In genomic region chr9:105064248-105065118, GRCh38 we compare ENCODE assay signal across 8 cellular contexts.
DNase-seq lines count a peak whose midpoint lies in the region; ATAC-seq, FAIRE-seq and TF ChIP-seq lines count a peak whose summit lies in the region.

No MANE protein-coding gene starts in this region.

- TF ChIP-seq CTCF in endothelial cell of umbilical vein (IDR thresholded peaks at IDR 0.05; ENCODE audit: extremely low read depth in 1 of 2, insufficient read depth in 1 of 2, low read depth in 1 of 2, low read length in 2 of 2) (no peak), upper lobe of left lung (IDR thresholded peaks at IDR 0.05) (no peak)

- intact Hi-C loops in endothelial cell of umbilical vein (cut with micrococcal nuclease), result no loop called here

- no TSS peak for BruUV-seq in endothelial cell of umbilical vein (replicated peaks; lab: Mats Ljungman, UMichigan)

- peak overlapping the region; percentile 71 for H2AFZ ChIP-seq in endothelial cell of umbilical vein (ENCODE audit: low read depth, low read length)

- H3K9ac ChIP-seq in endothelial cell of umbilical vein (replicated peaks; ENCODE audit: extremely low read depth, insufficient read depth, low read length), result no peak overlapping the region

- ATAC-seq in upper lobe of left lung (ENCODE audit: low FRiP score in 2 of 2) (peak; percentile 90 to 96), GM19328 (IDR thresholded peaks at IDR 0.05; ENCODE audit: unreplicated experiment) (no peak), GM21528 (IDR thresholded peaks at IDR 0.05; ENCODE audit: low FRiP score, unreplicated experiment) (no peak)

- TF ChIP-seq POLR2A in endothelial cell of umbilical vein (IDR thresholded peaks at IDR 0.05; ENCODE audit: low read depth, low read length) (no peak), upper lobe of left lung (IDR thresholded peaks at IDR 0.05) (peak in 1 of 4 donors; percentile 66)

- H3K79me2 ChIP-seq in endothelial cell of umbilical vein (ENCODE audit: control insufficient read depth, insufficient read depth, low read length), result no peaks in the 10 kb centered on the region

- H3K4me1 ChIP-seq in endothelial cell of umbilical vein (ENCODE audit: control insufficient read depth, extremely low read depth, insufficient read depth, low read length), result no peaks in the 10 kb centered on the region
- peaks cover 20% of the 10 kb centered on the region for H3K4me1 ChIP-seq in mesodermal cell (ENCODE audit: control insufficient read depth, insufficient read depth, low read length, poor library complexity, severe bottlenecking)
- peaks cover 21 to 36% (median 27%) of the 10 kb centered on the region in 4 donors for H3K4me1 ChIP-seq in upper lobe of left lung

- H3K9me3 ChIP-seq in MG63, result peaks cover 10% of the 10 kb centered on the region
- H3K9me3 ChIP-seq in endothelial cell of umbilical vein (replicated peaks; ENCODE audit: control insufficient read depth, insufficient read depth, low read length), result no peaks in the 10 kb centered on the region
- H3K9me3 ChIP-seq in mesodermal cell (ENCODE audit: control insufficient read depth, low read length), result no peaks in the 10 kb centered on the region
- H3K9me3 ChIP-seq in upper lobe of left lung, result no peaks in the 10 kb centered on the region

- no peak overlapping the region for H3K4me3 ChIP-seq in MG63
- H3K4me3 ChIP-seq in endothelial cell of umbilical vein (replicated peaks in 1 of 3; ENCODE audit: insufficient read depth in 1 of 3, low read depth in 1 of 3, low read length in 3 of 3), result no peak overlapping the region
- no peak overlapping the region for H3K4me3 ChIP-seq in mesodermal cell (ENCODE audit: extremely low read depth, insufficient read depth, low read length, poor library complexity, severe bottlenecking)
- peak overlapping the region in 2 of 4 donors; percentile 5 to 9 for H3K4me3 ChIP-seq in upper lobe of left lung

- POLR2A ChIA-PET in endothelial cell of umbilical vein (lab: Charles Lee), result no interaction called here

- no peaks in the 10 kb centered on the region for H3K9me1 ChIP-seq in endothelial cell of umbilical vein (replicated peaks; ENCODE audit: control insufficient read depth, extremely low read depth, insufficient read depth, low read length)

- TF ChIP-seq EP300 in upper lobe of left lung (IDR thresholded peaks at IDR 0.05), result peak in 1 of 4 donors; percentile 82

- 58 to 86% methylated on average over 4 to 6 of the region's 12 CpGs for WGBS in mesodermal cell (ENCODE audit: insufficient coverage in 2 of 2), 2 experiments
- WGBS in upper lobe of left lung, 2 donors, result 17 to 22% methylated on average over 10 to 12 of the region's 12 CpGs

- no peaks in the 10 kb centered on the region for H4K20me1 ChIP-seq in endothelial cell of umbilical vein (replicated peaks; ENCODE audit: control insufficient read depth, extremely low read depth, insufficient read depth, low read length)

- CTCF ChIA-PET in endothelial cell of umbilical vein (lab: Charles Lee), result no interaction called here

- no peak overlapping the region for H3K4me2 ChIP-seq in endothelial cell of umbilical vein (ENCODE audit: insufficient read depth, low read length)

- dilution Hi-C loops in endothelial cell of umbilical vein (cut with MboI; ENCODE audit: extremely low pct_ligation_motif_present, low sequenced_read_pairs), result no loop called here

- no peak for FAIRE-seq in endothelial cell of umbilical vein (lab: Jason Lieb, UNC)

- H3K27ac ChIP-seq in endothelial cell of umbilical vein (ENCODE audit: insufficient read depth, low read depth, low read length), result no peak overlapping the region
- H3K27ac ChIP-seq in mesodermal cell (ENCODE audit: low read depth, low read length, severe bottlenecking), result peak overlapping the region; percentile 83
- peak overlapping the region; percentile 72 to 90 (median 82) for H3K27ac ChIP-seq in upper lobe of left lung

- DNase-seq in GM04503 (ENCODE audit: low read depth) (peak; percentile 89), MG63 (peak; percentile 93), RPMI8226 (peak; percentile 52), endothelial cell of umbilical vein (ENCODE audit: low read depth, low spot score) (peak; percentile 67), upper lobe of left lung (peak; percentile 85 to 93)

- H3K36me3 ChIP-seq in MG63 (no peaks in the 10 kb centered on the region), endothelial cell of umbilical vein (ENCODE audit: control insufficient read depth in 2 of 2, extremely low read depth in 1 of 2, insufficient read depth in 2 of 2, low read length in 2 of 2) (no peaks in the 10 kb centered on the region), mesodermal cell (ENCODE audit: control insufficient read depth, insufficient read depth, low read length) (no peaks in the 10 kb centered on the region), upper lobe of left lung (no peaks in the 10 kb centered on the region)

- H3K27me3 ChIP-seq in MG63 (no peaks in the 10 kb centered on the region), endothelial cell of umbilical vein (ENCODE audit: control insufficient read depth in 2 of 2, insufficient read depth in 2 of 2, low read length in 2 of 2) (no peaks in the 10 kb centered on the region), upper lobe of left lung (no peaks in the 10 kb centered on the region)

TF ChIP-seq in endothelial cell of umbilical vein, 7 proteins besides CTCF, POLR2A, EP300 and RAD21:
- TF ChIP-seq GATA2 (IDR thresholded peaks at IDR 0.05; ENCODE audit: insufficient read depth, insufficient read length, low read depth, low read length) (no peak), EZH2 (IDR thresholded peaks at IDR 0.05; ENCODE audit: borderline replicate concordance, low read depth, low read length, severe bottlenecking) (no peak), MYC (IDR thresholded peaks at IDR 0.05; ENCODE audit: low read depth, low read length) (no peak), FOS (IDR thresholded peaks at IDR 0.05; ENCODE audit: borderline replicate concordance, insufficient read depth, low read length) (no peak), JUN (IDR thresholded peaks at IDR 0.05; ENCODE audit: borderline replicate concordance, insufficient read depth, insufficient read length, low read depth) (no peak), MAX (IDR thresholded peaks at IDR 0.05; ENCODE audit: insufficient read depth, insufficient read length) (no peak), POLR2AphosphoS5 (IDR thresholded peaks at IDR 0.05; ENCODE audit: insufficient read depth, low read depth, low read length) (no peak)

Comparison
In these comparisons a context has a peak if more than half of its experiments do, and no peak if none do; other contexts are left out.
1. ATAC-seq: peak in upper lobe of left lung (2 of 2); none in GM19328 (single experiment) and GM21528 (single experiment).
2. Peak in every context shown above with its lines, with median percentiles within 50 percentile points of each other: DNase-seq.